ENCODE assay signal across 21 cellular contexts in the genomic region with DNA sequence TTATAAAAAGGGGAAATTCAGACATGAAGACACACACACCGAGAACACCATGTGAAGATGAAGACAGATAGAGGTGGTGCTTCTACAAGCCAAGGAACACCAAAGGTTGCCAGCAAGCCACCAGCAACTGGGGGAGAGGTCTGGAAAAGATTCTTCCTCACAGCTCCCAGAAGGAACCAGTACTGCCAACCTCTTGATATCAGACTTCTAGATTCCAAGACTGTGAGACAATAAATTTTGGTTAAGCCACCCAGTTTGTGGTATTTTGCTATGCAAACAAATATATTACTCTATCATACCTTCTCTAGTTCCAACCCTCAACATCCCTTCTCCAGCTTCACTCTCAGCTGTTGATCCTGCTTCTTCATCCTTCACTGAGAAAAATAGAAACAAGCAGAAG.
A peak's percentile ranks its signal among the peaks of the same experiment; 100 is the strongest.
DNase-seq lines count a peak whose midpoint lies in the region; ATAC-seq, FAIRE-seq and TF ChIP-seq lines count a peak whose summit lies in the region.
"Had no signal": no experiment of that assay in that cellular context is flagged by ENCODE, and none has a peak within 500 bp of the region (broad histone marks: within the 10 kb centered on the region; RNA-seq: fewer than 3 reads in every experiment).

No MANE protein-coding gene starts in this region.

- H2AFZ ChIP-seq in GM23248 (no peak overlapping the region), astrocyte (ENCODE audit: low read depth, low read length) (no peak overlapping the region)

- H3K27me3 ChIP-seq in GM23248 (replicated peaks; ENCODE audit: insufficient read depth), result no peaks in the 10 kb centered on the region
- no peaks in the 10 kb centered on the region for H3K27me3 ChIP-seq in astrocyte (ENCODE audit: insufficient read depth, low read length)
- no peaks in the 10 kb centered on the region for H3K27me3 ChIP-seq in foreskin keratinocyte

- no peaks in the 10 kb centered on the region for H3K36me3 ChIP-seq in GM23248 (ENCODE audit: low read depth)
- H3K36me3 ChIP-seq in astrocyte (ENCODE audit: insufficient read depth, low read length), result no peaks in the 10 kb centered on the region

- H3K9ac ChIP-seq in GM23248 (no peak overlapping the region), astrocyte (ENCODE audit: low read length) (no peak overlapping the region)
- H3K9ac ChIP-seq: SK-N-SH had no signal

- H3K4me1 ChIP-seq in GM23248 (ENCODE audit: insufficient read depth) (peaks cover 17% of the 10 kb centered on the region), astrocyte (ENCODE audit: insufficient read depth, low read length) (no peaks in the 10 kb centered on the region), foreskin keratinocyte (no peaks in the 10 kb centered on the region)

- WGBS in GM23248 (ENCODE audit: low coverage in 1 of 2, low lambda C conversion rate in 2 of 2, missing lambda C conversion rate in 2 of 2), 2 experiments, result 100% methylated on average over 1 of the region's 1 CpG

- no peaks in the 10 kb centered on the region for H3K9me2 ChIP-seq in GM23248 (ENCODE audit: insufficient read depth)
- H3K9me2 ChIP-seq: SK-N-SH had no signal

- no peak overlapping the region for H3K4me3 Mint-ChIP-seq in astrocyte (ENCODE audit: unreplicated experiment)
- H3K4me3 Mint-ChIP-seq: CD4-positive, alpha-beta T cell; H9; IgD-negative memory B cell had no signal

- no peak for TF ChIP-seq CTCF in astrocyte (IDR thresholded peaks at IDR 0.05; ENCODE audit: insufficient read depth, low read depth, low read length)
- no peak for TF ChIP-seq CTCF in fibroblast of the aortic adventitia (IDR thresholded peaks at IDR 0.05; ENCODE audit: insufficient read depth, low read length)
- TF ChIP-seq CTCF in foreskin keratinocyte (conservative IDR thresholded peaks at IDR 0.05), result no peak

- ATAC-seq in foreskin keratinocyte, result no peak

- H3K4me2 ChIP-seq in GM23248 (ENCODE audit: unreplicated experiment) (peak overlapping the region; percentile 7), astrocyte (ENCODE audit: low read length) (no peak overlapping the region)
- H3K4me2 ChIP-seq: SK-N-SH had no signal

- in situ Hi-C loops in GM23248 (cut with MboI), result no loop called here

- H3K27me3 Mint-ChIP-seq in astrocyte (ENCODE audit: low read depth, unreplicated experiment), result peaks cover 10% of the 10 kb centered on the region
- H3K27me3 Mint-ChIP-seq: CD4-positive, alpha-beta T cell had no signal

- peaks cover 9% of the 10 kb centered on the region for H3K9me3 Mint-ChIP-seq in astrocyte (ENCODE audit: unreplicated experiment)
- H3K9me3 Mint-ChIP-seq: CD4-positive, alpha-beta T cell had no signal

- H3K4me3 ChIP-seq in GM23248 (no peak overlapping the region), astrocyte (ENCODE audit: insufficient read depth, low read depth, low read length) (no peak overlapping the region), fibroblast of the aortic adventitia (ENCODE audit: low read depth, low read length) (no peak overlapping the region)

- peaks cover 16% of the 10 kb centered on the region for H3K4me1 Mint-ChIP-seq in astrocyte (ENCODE audit: low read depth, unreplicated experiment)
- H3K4me1 Mint-ChIP-seq: H9 had no signal

- H4K20me1 ChIP-seq in GM23248 (ENCODE audit: insufficient read depth), result no peaks in the 10 kb centered on the region
- H4K20me1 ChIP-seq in astrocyte (ENCODE audit: insufficient read depth, low read length), result no peaks in the 10 kb centered on the region

- H3K27ac ChIP-seq in GM23248 (no peak overlapping the region), astrocyte (ENCODE audit: low read depth, low read length) (no peak overlapping the region), foreskin keratinocyte (no peak overlapping the region)
- H3K27ac ChIP-seq: HL-60 had no signal

- DNase-seq in AG08395 (ENCODE audit: low spot score) (peak; percentile 37), GM23248 (peak; percentile 58), astrocyte (ENCODE audit: low read depth) (peak; percentile 38), fibroblast of the aortic adventitia (ENCODE audit: low read depth) (peak; percentile 10), foreskin keratinocyte (no peak), NCI-H1417 treated with DMSO at 0.1 percent for 48 hours (lab: John Stamatoyannopoulos, UW) (no peak), NCI-H524 treated with DMSO at 0.1 percent for 48 hours (lab: John Stamatoyannopoulos, UW) (no peak)
- no peak for DNase-seq in stimulated activated CD4-positive, alpha-beta T cell treated with anti-CD3 and anti-CD28 coated beads, Interleukin-12 subunit alpha, Interleukin-12 subunit beta, amount 100 ng/mL, for 4 hours
- DNase-seq: 8988T; CD4-positive, alpha-beta T cell; H9; Karpas-422; NCI-H1092 treated with DMSO at 0.1 percent for 48 hours; NCI-H2081 treated with DMSO at 0.1 percent for 48 hours; NCI-H510A treated with DMSO at 0.1 percent for 48 hours; NCI-H82; SHP77; SK-N-SH had no signal

- H3F3A ChIP-seq in GM23248 (ENCODE audit: insufficient read depth), result no peaks in the 10 kb centered on the region; the same call in 1 of the 2 replicates

- H3K79me2 ChIP-seq in GM23248 (ENCODE audit: insufficient read depth) (no peaks in the 10 kb centered on the region), astrocyte (ENCODE audit: insufficient read depth, low read length) (no peaks in the 10 kb centered on the region)

- H3K36me3 Mint-ChIP-seq in astrocyte (ENCODE audit: low read depth, unreplicated experiment), result no peaks in the 10 kb centered on the region

- no peak for FAIRE-seq in astrocyte (lab: Jason Lieb, UNC)
- FAIRE-seq: HTR-8/SVneo had no signal

- H3K9me3 ChIP-seq in GM23248 (ENCODE audit: low read depth) (no peaks in the 10 kb centered on the region), astrocyte (ENCODE audit: insufficient read depth, low read depth, low read length) (no peaks in the 10 kb centered on the region)
- H3K9me3 ChIP-seq: SK-N-SH had no signal

- H3K27ac Mint-ChIP-seq in astrocyte (ENCODE audit: unreplicated experiment), result no peak overlapping the region
- H3K27ac Mint-ChIP-seq: CD4-positive, alpha-beta T cell; H9; IgD-negative memory B cell had no signal

Comparison
In these comparisons a context has a peak if more than half of its experiments do, and no peak if none do; other contexts are left out.
1. DNase-seq: peak in AG08395 (single experiment), GM23248 (single experiment), astrocyte (single experiment) and fibroblast of the aortic adventitia (single experiment); none in foreskin keratinocyte (0 of 2), stimulated activated CD4-positive, alpha-beta T cell treated with anti-CD3 and anti-CD28 coated beads, Interleukin-12 subunit alpha, Interleukin-12 subunit beta, amount 100 ng/mL, for 4 hours (single experiment), NCI-H1417 treated with DMSO at 0.1 percent for 48 hours (single experiment) and NCI-H524 treated with DMSO at 0.1 percent for 48 hours (single experiment).